ENCODE assay signal across 9 cellular contexts in the genomic region with DNA sequence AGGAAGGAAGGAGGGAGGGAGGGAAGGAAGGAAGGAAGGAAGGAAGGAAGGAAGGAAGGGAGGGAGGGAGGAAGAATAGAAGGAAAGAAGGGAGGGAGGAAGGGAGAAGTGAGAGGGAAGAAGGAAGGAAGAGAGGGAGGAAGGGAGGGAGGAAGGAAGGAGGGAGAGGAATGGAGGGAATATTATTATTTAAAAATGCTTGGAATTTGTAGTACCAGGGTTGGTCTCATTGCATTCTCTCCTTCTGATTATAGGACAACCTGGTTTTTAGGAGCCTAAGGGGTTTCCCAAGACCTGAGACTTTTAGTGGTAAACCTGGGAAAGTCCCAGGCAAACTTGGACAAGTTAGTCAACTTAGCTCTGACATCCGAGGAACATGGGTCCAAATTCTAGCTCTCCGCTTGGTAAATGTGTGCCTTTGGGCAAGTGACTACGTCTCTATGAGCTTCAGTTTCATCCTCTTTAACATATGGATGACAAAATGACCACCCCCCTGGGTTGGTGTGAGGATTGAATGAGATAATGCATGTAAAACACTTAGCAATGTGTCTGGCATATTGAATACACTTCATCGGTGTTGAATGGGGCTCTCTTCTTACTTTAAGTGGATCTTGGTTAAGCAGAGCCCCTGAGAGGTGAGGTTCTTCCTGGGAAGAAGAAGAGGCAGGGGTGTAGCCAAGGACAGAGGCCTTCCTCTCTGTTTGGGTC.
DNase-seq lines count a peak whose midpoint lies in the region; ATAC-seq, FAIRE-seq and TF ChIP-seq lines count a peak whose summit lies in the region.
"Had no signal": no experiment of that assay in that cellular context is flagged by ENCODE, and none has a peak within 500 bp of the region (broad histone marks: within the 10 kb centered on the region; RNA-seq: fewer than 3 reads in every experiment).

No MANE protein-coding gene starts in this region.

- peaks cover 8% of the 10 kb centered on the region for H3K4me1 Mint-ChIP-seq in activated naive CD8-positive, alpha-beta T cell treated with anti-CD3 and anti-CD28 coated beads for 36 hours

- ATAC-seq in GM18909 (IDR thresholded peaks at IDR 0.05; ENCODE audit: poor library complexity, unreplicated experiment): peak; percentile 16
- ATAC-seq in HG02840 (IDR thresholded peaks at IDR 0.05; ENCODE audit: low FRiP score, unreplicated experiment): peak; percentile 19
- no peak for ATAC-seq in HG03565 (IDR thresholded peaks at IDR 0.05; ENCODE audit: unreplicated experiment)
- no peak for ATAC-seq in gastroesophageal sphincter

- H3K27me3 ChIP-seq in small intestine (ENCODE audit: control insufficient read depth in 2 of 2, insufficient read depth in 2 of 2, low read length in 2 of 2) (no peaks in the 10 kb centered on the region), gastroesophageal sphincter (peaks cover 25% of the 10 kb centered on the region)
- H3K27me3 ChIP-seq: pancreas had no signal

- H3K27ac ChIP-seq in small intestine (ENCODE audit: low read depth in 1 of 2, low read length in 1 of 2) (peak overlapping the region; percentile 49 to 63), gastroesophageal sphincter (no peak overlapping the region)
- H3K27ac ChIP-seq: pancreas had no signal

- H3K9me3 ChIP-seq in small intestine (ENCODE audit: control insufficient read depth, low read depth) (no peaks in the 10 kb centered on the region), gastroesophageal sphincter (no peaks in the 10 kb centered on the region)
- H3K9me3 ChIP-seq: pancreas had no signal

- H3K36me3 Mint-ChIP-seq in activated naive CD8-positive, alpha-beta T cell treated with anti-CD3 and anti-CD28 coated beads for 36 hours: no peaks in the 10 kb centered on the region

- no peak overlapping the region for H3K4me3 ChIP-seq in small intestine (ENCODE audit: low read depth in 1 of 2, low read length in 2 of 2)
- H3K4me3 ChIP-seq in gastroesophageal sphincter: no peak overlapping the region
- H3K4me3 ChIP-seq: pancreas had no signal

- no peak for DNase-seq in activated naive CD8-positive, alpha-beta T cell treated with anti-CD3 and anti-CD28 coated beads for 36 hours
- DNase-seq in small intestine (no peak), DMS153 treated with DMSO at 0.1 percent for 48 hours (lab: John Stamatoyannopoulos, UW; ENCODE audit: unreplicated experiment) (no peak)
- DNase-seq: NCI-H524, pancreas had no signal

- FAIRE-seq in small intestine (lab: Jason Lieb, UNC): no peak
- FAIRE-seq: pancreas had no signal

- H3K27ac Mint-ChIP-seq in activated naive CD8-positive, alpha-beta T cell treated with anti-CD3 and anti-CD28 coated beads for 36 hours: peak overlapping the region; percentile 69

- H3K4me3 Mint-ChIP-seq in activated naive CD8-positive, alpha-beta T cell treated with anti-CD3 and anti-CD28 coated beads for 36 hours: no peak overlapping the region

- TF ChIP-seq POLR2A in gastroesophageal sphincter (IDR thresholded peaks at IDR 0.05): no peak

- H3K36me3 ChIP-seq in small intestine (ENCODE audit: control insufficient read depth in 2 of 2, insufficient read depth in 2 of 2, low read length in 2 of 2): no peaks in the 10 kb centered on the region
- no peaks in the 10 kb centered on the region for H3K36me3 ChIP-seq in gastroesophageal sphincter
- H3K36me3 ChIP-seq: pancreas had no signal

- TF ChIP-seq CTCF in gastroesophageal sphincter (IDR thresholded peaks at IDR 0.05): no peak

- H3K4me1 ChIP-seq in small intestine (ENCODE audit: control insufficient read depth in 2 of 2, insufficient read depth in 1 of 2, low read depth in 1 of 2, low read length in 1 of 2) (no peaks in the 10 kb centered on the region), gastroesophageal sphincter (no peaks in the 10 kb centered on the region)
- H3K4me1 ChIP-seq: pancreas had no signal

- 89 to 96% (median 90%) methylated on average over 4 of the region's 4 CpGs for WGBS in small intestine, 3 donors
- WGBS in gastroesophageal sphincter (ENCODE audit: low coverage in 1 of 2), 2 donors: 80 to 95% methylated on average over 1 to 4 of the region's 4 CpGs

- TF ChIP-seq EP300 in gastroesophageal sphincter (IDR thresholded peaks at IDR 0.05): no peak

- H3K27me3 Mint-ChIP-seq in activated naive CD8-positive, alpha-beta T cell treated with anti-CD3 and anti-CD28 coated beads for 36 hours: peaks cover 6% of the 10 kb centered on the region

- peaks cover 2% of the 10 kb centered on the region for H3K9me3 Mint-ChIP-seq in activated naive CD8-positive, alpha-beta T cell treated with anti-CD3 and anti-CD28 coated beads for 36 hours

Comparison
In these comparisons a context has a peak if more than half of its experiments do, and no peak if none do; other contexts are left out.
1. ATAC-seq: peak in GM18909 (single experiment) and HG02840 (single experiment); none in HG03565 (single experiment) and gastroesophageal sphincter (single experiment).
2. H3K27ac ChIP-seq: peak in small intestine (2 of 2); none in gastroesophageal sphincter (0 of 4).